11 cellular contexts compared by ENCODE assay signal in genomic region chr14:91892918-91893527, GRCh38. TPM values are rescaled to one million over a fixed set of nuclear protein-coding genes. Genes with fewer than 3 reads are reported as not detected.
DNase-seq lines count a peak whose midpoint lies in the region; ATAC-seq and TF ChIP-seq lines count a peak whose summit lies in the region.
"Had no signal": no experiment of that assay in that cellular context is flagged by ENCODE, and none has a peak within 500 bp of the region (broad histone marks: within the 10 kb centered on the region; RNA-seq: fewer than 3 reads in every experiment).

No MANE protein-coding gene starts in this region.

- no peaks in the 10 kb centered on the region for H3K9me3 Mint-ChIP-seq in activated naive CD8-positive, alpha-beta T cell treated with anti-CD3 and anti-CD28 coated beads for 36 hours
- H3K9me3 Mint-ChIP-seq: activated B cell treated with CpG ODN at 0.5 μM for 24 hours had no signal

- no peak overlapping the region for H3K4me3 Mint-ChIP-seq in activated naive CD8-positive, alpha-beta T cell treated with anti-CD3 and anti-CD28 coated beads for 36 hours
- H3K4me3 Mint-ChIP-seq: activated B cell treated with CpG ODN at 0.5 μM for 24 hours had no signal

- H3K4me3 ChIP-seq in lung (no peak overlapping the region), prostate gland (no peak overlapping the region)
- H3K4me3 ChIP-seq: BLaER1 treated with 17β-estradiol and CSF1 and Interleukin-3, amounts not matched to agents 10 nM and 100 nM had no signal

- H3K27me3 ChIP-seq in lung (ENCODE audit: control insufficient read depth, insufficient read depth), result no peaks in the 10 kb centered on the region
- H3K27me3 ChIP-seq in prostate gland (replicated peaks; ENCODE audit: insufficient read depth), result no peaks in the 10 kb centered on the region
- H3K27me3 ChIP-seq: BLaER1 treated with 17β-estradiol and CSF1 and Interleukin-3, amounts not matched to agents 10 nM and 100 nM; neutrophil had no signal

- TF ChIP-seq CTCF in lung (IDR thresholded peaks at IDR 0.05; ENCODE audit: control extremely low read depth, extremely low read depth) (peak; percentile 12), prostate gland (IDR thresholded peaks at IDR 0.05) (peak in 2 of 4 experiments; percentile 9 to 18)

- peak overlapping the region; percentile 38 for H3K27ac Mint-ChIP-seq in activated naive CD8-positive, alpha-beta T cell treated with anti-CD3 and anti-CD28 coated beads for 36 hours
- H3K27ac Mint-ChIP-seq: activated B cell treated with CpG ODN at 0.5 μM for 24 hours had no signal

- no peaks in the 10 kb centered on the region for H3K36me3 ChIP-seq in lung (ENCODE audit: control insufficient read depth in 2 of 2, insufficient read depth in 2 of 2, low read length in 2 of 2)
- H3K36me3 ChIP-seq in prostate gland, result no peaks in the 10 kb centered on the region
- H3K36me3 ChIP-seq: BLaER1 treated with 17β-estradiol and CSF1 and Interleukin-3, amounts not matched to agents 10 nM and 100 nM; neutrophil had no signal

- no peak for TF ChIP-seq POLR2A in prostate gland (IDR thresholded peaks at IDR 0.05)

- H3K36me3 Mint-ChIP-seq in activated naive CD8-positive, alpha-beta T cell treated with anti-CD3 and anti-CD28 coated beads for 36 hours, result peaks cover 1% of the 10 kb centered on the region

- H3K4me1 ChIP-seq in lung (ENCODE audit: control insufficient read depth in 2 of 2, insufficient read depth in 2 of 2, low read length in 2 of 2) (peaks cover 0 to 26% of the 10 kb centered on the region in 2 donors), prostate gland (replicated peaks) (no peaks in the 10 kb centered on the region)
- H3K4me1 ChIP-seq: BLaER1 treated with 17β-estradiol and CSF1 and Interleukin-3, amounts not matched to agents 10 nM and 100 nM had no signal

- no peaks in the 10 kb centered on the region for H3K9me3 ChIP-seq in lung (ENCODE audit: control insufficient read depth in 2 of 2, insufficient read depth in 1 of 2, low read length in 1 of 2)
- no peaks in the 10 kb centered on the region for H3K9me3 ChIP-seq in prostate gland
- H3K9me3 ChIP-seq: BLaER1 treated with 17β-estradiol and CSF1 and Interleukin-3, amounts not matched to agents 10 nM and 100 nM; neutrophil had no signal

- DNase-seq in NCI-H1092 treated with DMSO at 0.1 percent for 48 hours (lab: John Stamatoyannopoulos, UW) (peak; percentile 26), NCI-H1092 (lab: John Stamatoyannopoulos, UW) (no peak), HuH-7 (ENCODE audit: low spot score) (peak; percentile 60), lung (ENCODE audit: low spot score) (no peak), prostate gland (ENCODE audit: low spot score) (no peak), COR-L47 (lab: John Stamatoyannopoulos, UW) (no peak), GM19240 (ENCODE audit: insufficient read length, low spot score) (no peak)
- no peak for DNase-seq in activated naive CD8-positive, alpha-beta T cell treated with anti-CD3 and anti-CD28 coated beads for 36 hours
- DNase-seq: activated B cell treated with CpG ODN at 0.5 μM for 24 hours had no signal

- 57 to 66% methylated on average over 10 of the region's 10 CpGs for WGBS in lung, 2 donors
- WGBS in prostate gland, result 55% methylated on average over 10 of the region's 10 CpGs

- no peak overlapping the region for H3K27ac ChIP-seq in lung (ENCODE audit: low read depth in 1 of 2, low read length in 1 of 2)
- no peak overlapping the region for H3K27ac ChIP-seq in prostate gland
- H3K27ac ChIP-seq: BLaER1 treated with 17β-estradiol and CSF1 and Interleukin-3, amounts not matched to agents 10 nM and 100 nM; neutrophil had no signal

- intact Hi-C loops in prostate gland (cut with DNase I), result no loop called here

- peaks cover 58% of the 10 kb centered on the region for H3K4me1 Mint-ChIP-seq in activated naive CD8-positive, alpha-beta T cell treated with anti-CD3 and anti-CD28 coated beads for 36 hours
- H3K4me1 Mint-ChIP-seq: activated B cell treated with CpG ODN at 0.5 μM for 24 hours had no signal

- H3K27me3 Mint-ChIP-seq in activated naive CD8-positive, alpha-beta T cell treated with anti-CD3 and anti-CD28 coated beads for 36 hours, result no peaks in the 10 kb centered on the region

- no peak for ATAC-seq in lung (ENCODE audit: insufficient read depth, low FRiP score)

RNA-seq across cellular contexts. Expression of gene TC2N, which starts 25.7 kb away (rescaled TPM):
- total RNA-seq in activated naive CD8-positive, alpha-beta T cell treated with anti-CD3 and anti-CD28 coated beads for 36 hours, result 10 to 100 TPM; 16.7 to 17.4 TPM
- total RNA-seq in lung (100 to 1,000 TPM in 1 of 2 donors, 10 to 100 TPM in 1; 64.5 to 128 TPM), prostate gland (10 to 100 TPM; 37.2 to 75.8 TPM)
- 10 to 100 TPM; 20.4 to 23.4 TPM for polyA plus RNA-seq in lung

RNA-seq across cellular contexts. Expression of gene FBLN5, which starts 54.5 kb away (rescaled TPM):
- 1 to 10 TPM; 1.3 to 1.6 TPM for total RNA-seq in activated naive CD8-positive, alpha-beta T cell treated with anti-CD3 and anti-CD28 coated beads for 36 hours
- 10 to 100 TPM; 79.4 to 83.0 TPM for total RNA-seq in lung
- 10 to 100 TPM; 43.1 to 64.7 TPM for polyA plus RNA-seq in lung
- total RNA-seq in prostate gland, result 100 to 1,000 TPM in 1 of 2 donors, 10 to 100 TPM in 1; 12.5 to 125 TPM
- total RNA-seq: activated B cell treated with CpG ODN at 0.5 μM for 24 hours had no signal

Comparison
In these comparisons a context has a peak if more than half of its experiments do, and no peak if none do; other contexts are left out.
1. DNase-seq: peak in NCI-H1092 treated with DMSO at 0.1 percent for 48 hours (single experiment) and HuH-7 (single experiment); none in NCI-H1092 (single experiment), activated naive CD8-positive, alpha-beta T cell treated with anti-CD3 and anti-CD28 coated beads for 36 hours (single experiment), lung (single experiment), prostate gland (single experiment), COR-L47 (single experiment) and GM19240 (single experiment).
2. RNA of gene FBLN5, which starts 54.5 kb away (total RNA-seq): 12.5 to 125 TPM in prostate gland and 79.4 to 83.0 TPM in lung; 1.3 to 1.6 TPM in activated naive CD8-positive, alpha-beta T cell treated with anti-CD3 and anti-CD28 coated beads for 36 hours; every median in the first group is over 4 times any median in the second.